Comparison of ENCODE assay signal across 3 cellular contexts in genomic region chr17:7174603-7175362, GRCh38.
TF ChIP-seq lines count a peak whose summit lies in the region.

No MANE protein-coding gene starts in this region.

TF ChIP-seq in HEK293, 187 proteins besides CTCF, POLR2A, EP300 and RAD21 (continues in another document):
- TF ChIP-seq ZNF211 (tag by site-specific recombination; IDR thresholded peaks at IDR 0.05; ENCODE audit: low read depth) (0 out of 2 replicates have a peak, but pooled peaks have one; percentile 24), PBX3 (CRISPR knock-in tag; IDR thresholded peaks at IDR 0.05) (no peak), ZNF473 (tag by site-specific recombination; IDR thresholded peaks at IDR 0.05) (no peak), IKZF3 (tag by site-specific recombination; IDR thresholded peaks at IDR 0.05) (no peak), ZNF23 (tag by site-specific recombination; IDR thresholded peaks at IDR 0.05; ENCODE audit: borderline replicate concordance) (no peak), ZNF426 (tag by site-specific recombination; IDR thresholded peaks at IDR 0.05) (no peak), ZNF24 (tag by site-specific recombination; IDR thresholded peaks at IDR 0.05) (no peak), ZNF362 (tag by site-specific recombination; IDR thresholded peaks at IDR 0.05) (no peak), ZBTB21 (tag by site-specific recombination; IDR thresholded peaks at IDR 0.05) (no peak), SETDB1 (IDR thresholded peaks at IDR 0.05; ENCODE audit: insufficient read length, low read length) (no peak), OVOL3 (tag by site-specific recombination; IDR thresholded peaks at IDR 0.05) (no peak), ZNF311 (tag by site-specific recombination; IDR thresholded peaks at IDR 0.05; ENCODE audit: borderline replicate concordance) (no peak; the same call in 1 of the 2 replicates), ZNF16 (tag by site-specific recombination; IDR thresholded peaks at IDR 0.05; ENCODE audit: low read depth) (0 out of 2 replicates have a peak, but pooled peaks have one; percentile 7), ZNF18 (tag by site-specific recombination; IDR thresholded peaks at IDR 0.05) (no peak), KLF10 (tag by site-specific recombination; IDR thresholded peaks at IDR 0.05) (no peak), ZNF174 (tag by site-specific recombination; IDR thresholded peaks at IDR 0.05) (no peak), ZNF791 (tag by site-specific recombination; IDR thresholded peaks at IDR 0.05) (peak; percentile 9; the same call in 1 of the 2 replicates), KLF17 (tag by site-specific recombination; IDR thresholded peaks at IDR 0.05) (no peak), ZNF221 (tag by site-specific recombination; IDR thresholded peaks at IDR 0.05; ENCODE audit: borderline replicate concordance) (no peak)

TF ChIP-seq in H1, 55 proteins besides CTCF, POLR2A, EP300 and RAD21:
- TF ChIP-seq GABPA (IDR thresholded peaks at IDR 0.05; ENCODE audit: borderline replicate concordance, insufficient read depth, low read length) (no peak), ASH2L (IDR thresholded peaks at IDR 0.05; ENCODE audit: low read length) (peak; percentile 10), PHF8 (conservative IDR thresholded peaks at IDR 0.05; ENCODE audit: low read depth, low read length) (no peak), SIN3A (conservative IDR thresholded peaks at IDR 0.05 in 1 of 2, IDR thresholded peaks at IDR 0.05 in 1 of 2; ENCODE audit: low read depth in 1 of 2, low read length in 2 of 2) (no peak)
TF ChIP-seq in H1: peak in this region for 1.

TF ChIP-seq in neural cell, 6 proteins besides CTCF, POLR2A, EP300 and RAD21:
- TF ChIP-seq SMC3 (conservative IDR thresholded peaks at IDR 0.05; ENCODE audit: poor library complexity) (no peak), EZH2 (IDR thresholded peaks at IDR 0.05; ENCODE audit: borderline replicate concordance, insufficient read depth, low read length, poor library complexity, severe bottlenecking) (no peak), MXI1 (conservative IDR thresholded peaks at IDR 0.05; ENCODE audit: poor library complexity, severe bottlenecking) (no peak), REST (IDR thresholded peaks at IDR 0.05; ENCODE audit: borderline replicate concordance) (no peak), TAF1 (IDR thresholded peaks at IDR 0.05; ENCODE audit: low read depth) (no peak), POLR2AphosphoS5 (IDR thresholded peaks at IDR 0.05) (no peak)
